In the genomic region with DNA sequence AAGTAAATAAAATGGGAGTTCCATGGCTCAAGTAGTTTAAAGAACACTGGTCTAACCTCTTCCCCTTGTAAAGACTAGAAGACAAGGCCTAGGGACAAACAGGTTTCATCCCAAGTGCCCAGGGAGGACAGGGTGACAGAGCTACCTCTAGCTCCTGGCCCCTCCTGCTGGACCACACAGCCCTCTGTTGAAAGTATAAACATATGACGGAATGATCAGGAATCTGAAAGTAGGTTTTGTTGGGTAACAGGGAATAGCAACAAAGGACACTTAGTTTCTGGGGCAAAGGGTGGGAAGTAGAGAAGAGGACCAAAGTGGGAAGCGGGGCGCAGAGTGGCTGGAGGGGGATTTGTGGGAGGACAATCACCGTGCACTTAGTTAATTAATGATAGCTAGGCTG, we compare ENCODE assay signal across 16 cellular contexts.
DNase-seq lines count a peak whose midpoint lies in the region; ATAC-seq and TF ChIP-seq lines count a peak whose summit lies in the region.
"Had no signal": no experiment of that assay in that cellular context is flagged by ENCODE, and none has a peak within 500 bp of the region (broad histone marks: within the 10 kb centered on the region; RNA-seq: fewer than 3 reads in every experiment).

No MANE protein-coding gene starts in this region.

- H3K79me1 ChIP-seq in mesenchymal stem cell (replicated peaks; ENCODE audit: low read length, poor library complexity, severe bottlenecking), result no peaks in the 10 kb centered on the region

- no peak overlapping the region for H3K4ac ChIP-seq in mesenchymal stem cell (ENCODE audit: low read depth in 1 of 2, low read length in 2 of 2)

- ATAC-seq in body of pancreas, result peak; percentile 48
- ATAC-seq in GM18517 (IDR thresholded peaks at IDR 0.05; ENCODE audit: unreplicated experiment), result no peak
- ATAC-seq: CD8-positive, alpha-beta T cell; GM23338 had no signal

- H3K4me1 Mint-ChIP-seq in CD14-positive monocyte, result no peaks in the 10 kb centered on the region

- no peak for TF ChIP-seq POLR2A in body of pancreas (IDR thresholded peaks at IDR 0.05)

- H3K36me3 ChIP-seq in body of pancreas (replicated peaks in 1 of 2; ENCODE audit: insufficient read depth in 1 of 2, low read depth in 2 of 2) (no peaks in the 10 kb centered on the region), mesenchymal stem cell (ENCODE audit: control insufficient read depth in 1 of 2, insufficient read depth in 2 of 2, low read depth in 1 of 2, low read length in 2 of 2) (no peaks in the 10 kb centered on the region)
- H3K36me3 ChIP-seq: BE2C had no signal

- no peak overlapping the region for H3K23ac ChIP-seq in mesenchymal stem cell (ENCODE audit: low read length in 2 of 2)

- peak; percentile 14 for DNase-seq in HCEC 1CT
- peak in 1 of 4 donors; percentile 18 for DNase-seq in body of pancreas
- peak; percentile 52 for DNase-seq in mesenchymal stem cell
- DNase-seq in stimulated activated CD4-positive, alpha-beta T cell treated with anti-CD3 and anti-CD28 coated beads, Interleukin-2, amount 100 ng/mL, for 48 hours, result no peak
- DNase-seq in NCI-H1930 (lab: John Stamatoyannopoulos, UW), result no peak
- no peak for DNase-seq in CD14-positive monocyte (ENCODE audit: low spot score)
- DNase-seq: BE2C; CD8-positive, alpha-beta T cell; COR-L47; DMS153; DMS79 treated with DMSO at 0.1 percent for 48 hours; EL; H9 had no signal

- peaks cover 25 to 54% (median 42%) of the 10 kb centered on the region in 3 donors for H3K27me3 Mint-ChIP-seq in CD14-positive monocyte (ENCODE audit: low read depth in 3 of 3)

- 73 to 75% methylated on average over 4 of the region's 4 CpGs for WGBS in body of pancreas, 2 donors
- WGBS in mesenchymal stem cell, result 76% methylated on average over 4 of the region's 4 CpGs

- TF ChIP-seq CTCF in body of pancreas (IDR thresholded peaks at IDR 0.05) (no peak), CD14-positive monocyte (IDR thresholded peaks at IDR 0.05) (no peak)

- no peak overlapping the region for H3K14ac ChIP-seq in mesenchymal stem cell (ENCODE audit: low read length in 2 of 2)

- intact Hi-C loops in body of pancreas (cut with DNase I), result no loop called here
- intact Hi-C loops in CD14-positive monocyte (cut with micrococcal nuclease), result no loop called here

- H2BK5ac ChIP-seq in mesenchymal stem cell (ENCODE audit: low read depth, low read length, poor library complexity, severe bottlenecking), result no peak overlapping the region

- H3K9me3 Mint-ChIP-seq in CD14-positive monocyte, result no peaks in the 10 kb centered on the region
- H3K9me3 Mint-ChIP-seq: CD8-positive, alpha-beta T cell; GM23338; H9 had no signal

- H4K8ac ChIP-seq in mesenchymal stem cell (ENCODE audit: low read length), result no peak overlapping the region

- peak overlapping the region in 1 of 2 donors; percentile 1 for H3K4me3 Mint-ChIP-seq in CD14-positive monocyte
- H3K4me3 Mint-ChIP-seq: CD8-positive, alpha-beta T cell; GM23338; H9 had no signal

- no peak overlapping the region for H3K18ac ChIP-seq in mesenchymal stem cell (ENCODE audit: low read depth in 1 of 2, low read length in 2 of 2)

- H3K4me1 ChIP-seq in body of pancreas, result peaks cover 6% of the 10 kb centered on the region
- H3K4me1 ChIP-seq in mesenchymal stem cell (ENCODE audit: control insufficient read depth, insufficient read depth, low read depth, low read length), result peaks cover 11% of the 10 kb centered on the region
- H3K4me1 ChIP-seq: BE2C had no signal

- no peak overlapping the region for H3K9ac ChIP-seq in mesenchymal stem cell (ENCODE audit: low read length)

- no peak overlapping the region for H3K4me2 ChIP-seq in mesenchymal stem cell (ENCODE audit: low read length, poor library complexity, severe bottlenecking)
- H3K4me2 ChIP-seq: GM23338 had no signal

- no peak overlapping the region for H2BK120ac ChIP-seq in mesenchymal stem cell (ENCODE audit: low read depth, low read length)

- no peak overlapping the region for H2AFZ ChIP-seq in mesenchymal stem cell (ENCODE audit: low read depth, low read length)
- H2AFZ ChIP-seq: GM23338 had no signal

- H2AK5ac ChIP-seq in mesenchymal stem cell (ENCODE audit: low read length, severe bottlenecking), result no peak overlapping the region

- H2BK12ac ChIP-seq in mesenchymal stem cell (ENCODE audit: low read length in 2 of 2), result no peak overlapping the region

- no peaks in the 10 kb centered on the region for H3K36me3 Mint-ChIP-seq in CD14-positive monocyte
- H3K36me3 Mint-ChIP-seq: CD8-positive, alpha-beta T cell had no signal

- H3K27me3 ChIP-seq in body of pancreas, result no peaks in the 10 kb centered on the region
- H3K27me3 ChIP-seq in mesenchymal stem cell (ENCODE audit: control insufficient read depth in 1 of 2, insufficient read depth in 1 of 2, low read length in 2 of 2), result peaks cover 61 to 76% of the 10 kb centered on the region in 2 experiments
- H3K27me3 ChIP-seq: BE2C had no signal

- no peak overlapping the region for H3K27ac Mint-ChIP-seq in CD14-positive monocyte
- H3K27ac Mint-ChIP-seq: CD8-positive, alpha-beta T cell; GM23338 had no signal

- H2BK15ac ChIP-seq in mesenchymal stem cell (ENCODE audit: low read depth, poor library complexity, severe bottlenecking), result no peak overlapping the region

- no peak overlapping the region for H3K4me3 ChIP-seq in body of pancreas
- no peak overlapping the region for H3K4me3 ChIP-seq in mesenchymal stem cell (ENCODE audit: insufficient read depth in 1 of 2, low read depth in 1 of 2, low read length in 2 of 2)
- H3K4me3 ChIP-seq: GM23338 had no signal

- H3K9me3 ChIP-seq in body of pancreas, result no peaks in the 10 kb centered on the region
- no peaks in the 10 kb centered on the region for H3K9me3 ChIP-seq in mesenchymal stem cell (ENCODE audit: control insufficient read depth, low read length)
- H3K9me3 ChIP-seq: BE2C had no signal

- H4K91ac ChIP-seq in mesenchymal stem cell (ENCODE audit: low read length), result no peak overlapping the region

- H3K27ac ChIP-seq in body of pancreas (no peak overlapping the region), mesenchymal stem cell (ENCODE audit: low read length, poor library complexity, severe bottlenecking) (no peak overlapping the region)
- H3K27ac ChIP-seq: C4-2B had no signal

Comparison
In these comparisons a context has a peak if more than half of its experiments do, and no peak if none do; other contexts are left out.
1. DNase-seq: peak in HCEC 1CT (single experiment) and mesenchymal stem cell (single experiment); none in stimulated activated CD4-positive, alpha-beta T cell treated with anti-CD3 and anti-CD28 coated beads, Interleukin-2, amount 100 ng/mL, for 48 hours (0 of 2), NCI-H1930 (0 of 2) and CD14-positive monocyte (single experiment).